Comparison of ENCODE assay signal across 26 cellular contexts in the genomic region with DNA sequence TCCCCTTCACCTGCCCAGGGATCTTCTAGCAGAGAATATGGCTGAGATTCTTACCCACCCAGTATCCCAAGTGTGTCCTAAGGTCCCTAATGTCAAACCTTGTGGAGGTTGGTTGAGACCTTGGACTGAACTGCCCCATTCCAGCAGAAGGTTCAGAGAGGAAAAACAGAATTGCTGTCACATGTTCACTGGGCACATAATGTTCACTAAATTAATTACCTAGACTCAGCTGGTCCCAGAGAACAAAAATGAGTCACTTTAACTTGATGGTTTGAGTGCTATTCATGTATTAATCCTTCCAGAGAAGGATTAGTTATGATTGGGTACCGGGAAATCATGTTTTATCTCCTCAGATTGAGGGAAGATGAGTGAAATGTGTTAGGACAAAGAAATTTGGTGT.
"Had no signal": no experiment of that assay in that cellular context is flagged by ENCODE, and none has a peak within 500 bp of the region (broad histone marks: within the 10 kb centered on the region; RNA-seq: fewer than 3 reads in every experiment).

No MANE protein-coding gene starts in this region.

- H3K36me3 ChIP-seq: gastroesophageal sphincter, left ventricle myocardium inferior, neural progenitor cell, sigmoid colon, thyroid gland had no signal

- H3K27me3 ChIP-seq: body of pancreas, gastroesophageal sphincter, neural progenitor cell, sigmoid colon, thyroid gland had no signal

- H3K4me1 Mint-ChIP-seq: naive thymus-derived CD8-positive, alpha-beta T cell; neural progenitor cell had no signal

- H3K27ac ChIP-seq: body of pancreas, gastroesophageal sphincter, left ventricle myocardium inferior, neural progenitor cell, sigmoid colon, thyroid gland had no signal

- H3K9me3 ChIP-seq: body of pancreas, gastroesophageal sphincter, left ventricle myocardium inferior, sigmoid colon, thyroid gland had no signal

- H3K4me3 ChIP-seq: body of pancreas, gastroesophageal sphincter, left ventricle myocardium inferior, neural progenitor cell, sigmoid colon, thyroid gland had no signal

- ATAC-seq: body of pancreas; gastroesophageal sphincter; naive thymus-derived CD8-positive, alpha-beta T cell; WTC11 had no signal

- DNase-seq: activated CD8-positive, alpha-beta memory T cell treated with anti-CD3 and anti-CD28 coated beads, Interleukin-2, amount 50 U/mL, for 4 hours; activated naive CD4-positive, alpha-beta T cell; activated naive CD8-positive, alpha-beta T cell treated with anti-CD3 and anti-CD28 coated beads for 36 hours; activated T-cell treated with anti-CD3 and anti-CD28 coated beads, Interleukin-2, amount 50 U/mL, for 24 hours; amniotic stem cell; body of pancreas; caudate nucleus; effector CD4-positive, alpha-beta T cell; head of caudate nucleus; hypothalamus; left ventricle myocardium inferior; naive thymus-derived CD8-positive, alpha-beta T cell; retina; sigmoid colon; stimulated activated CD4-positive, alpha-beta T cell treated with anti-CD3 and anti-CD28 coated beads, Interleukin-4, amount 100 ng/mL, for 1 hour; stimulated activated naive CD4-positive, alpha-beta T cell treated with Interleukin-2 at 50 U/mL for 16 hours; T-helper 1 cell; T-helper 9 cell; thyroid gland had no signal

- H3K36me3 Mint-ChIP-seq: activated naive CD8-positive, alpha-beta T cell treated with anti-CD3 and anti-CD28 coated beads for 36 hours; neural progenitor cell had no signal

- FAIRE-seq: endometrium had no signal

- H3K9ac ChIP-seq: neural progenitor cell had no signal

- H3K4me1 ChIP-seq: body of pancreas, left ventricle myocardium inferior, neural progenitor cell, sigmoid colon, thyroid gland had no signal

- H2AFZ ChIP-seq: neural progenitor cell had no signal

- H3K27ac Mint-ChIP-seq: activated naive CD8-positive, alpha-beta T cell treated with anti-CD3 and anti-CD28 coated beads for 36 hours; activated T-cell treated with anti-CD3 and anti-CD28 coated beads, Interleukin-2, amount 50 U/mL, for 24 hours; activated T-helper 2 cell treated with anti-CD3 and anti-CD28 coated beads, Interferon-gamma antibody, Interleukin-2, Interleukin-4, amounts not matched to agents 10 μg/mL and 5 μg/mL and 100 μg/mL, durations not matched to agents 14 hours and 24 hours and 36 hours; dendritic cell treated with granulocyte-macrophage colony-stimulating factor and Interleukin-4, amounts not matched to agents 40 ng/mL and 50 ng/mL, for 4 days; mesothelial cell of epicardium; naive thymus-derived CD8-positive, alpha-beta T cell; neural progenitor cell; WTC11 had no signal

- H3K4me2 ChIP-seq: neural progenitor cell had no signal

- H3K4me3 Mint-ChIP-seq: activated naive CD8-positive, alpha-beta T cell treated with anti-CD3 and anti-CD28 coated beads for 36 hours; activated T-cell treated with anti-CD3 and anti-CD28 coated beads, Interleukin-2, amount 50 U/mL, for 24 hours; dendritic cell treated with granulocyte-macrophage colony-stimulating factor and Interleukin-4, amounts not matched to agents 40 ng/mL and 50 ng/mL, for 4 days; mesothelial cell of epicardium; naive thymus-derived CD8-positive, alpha-beta T cell; neural progenitor cell; WTC11 had no signal

- H3K9me3 Mint-ChIP-seq: activated naive CD8-positive, alpha-beta T cell treated with anti-CD3 and anti-CD28 coated beads for 36 hours; dendritic cell treated with granulocyte-macrophage colony-stimulating factor and Interleukin-4, amounts not matched to agents 40 ng/mL and 50 ng/mL, for 4 days; neural progenitor cell had no signal

- H3K27me3 Mint-ChIP-seq: activated naive CD8-positive, alpha-beta T cell treated with anti-CD3 and anti-CD28 coated beads for 36 hours; activated T-cell treated with anti-CD3 and anti-CD28 coated beads, Interleukin-2, amount 50 U/mL, for 24 hours; dendritic cell treated with granulocyte-macrophage colony-stimulating factor and Interleukin-4, amounts not matched to agents 40 ng/mL and 50 ng/mL, for 4 days had no signal
